Comparison of ENCODE assay signal across 9 cellular contexts in the genomic region with DNA sequence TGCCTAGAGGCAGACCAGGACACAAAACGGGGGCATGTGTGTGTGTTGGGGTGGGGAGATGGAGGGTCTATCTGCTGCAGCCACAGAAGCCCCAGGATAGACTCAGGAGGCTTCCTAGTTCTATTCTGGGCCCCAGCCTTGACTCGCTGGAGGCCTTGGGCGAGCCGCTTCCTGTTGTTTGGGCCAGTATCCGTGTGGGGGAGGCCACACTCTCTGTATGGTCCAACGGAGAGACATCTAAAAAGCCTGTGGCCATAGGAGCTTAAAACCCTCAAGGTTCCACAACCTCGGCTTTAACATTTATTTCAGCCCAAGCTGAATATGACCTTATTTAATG. TPM values are rescaled to one million over a fixed set of nuclear protein-coding genes. Genes with fewer than 3 reads are reported as not detected.
A peak's percentile ranks its signal among the peaks of the same experiment; 100 is the strongest.
DNase-seq lines count a peak whose midpoint lies in the region; ATAC-seq and TF ChIP-seq lines count a peak whose summit lies in the region.
"Had no signal": no experiment of that assay in that cellular context is flagged by ENCODE, and none has a peak within 500 bp of the region (broad histone marks: within the 10 kb centered on the region; RNA-seq: fewer than 3 reads in every experiment).

No MANE protein-coding gene starts in this region.

- H3K79me2 ChIP-seq in smooth muscle cell (ENCODE audit: low read depth): no peaks in the 10 kb centered on the region

- no peak for TF ChIP-seq POLR2A in stomach (IDR thresholded peaks at IDR 0.05)

- H3K36me3 ChIP-seq in stomach: no peaks in the 10 kb centered on the region
- H3K36me3 ChIP-seq in smooth muscle cell (ENCODE audit: low read depth): no peaks in the 10 kb centered on the region

- peak; percentile 92 for DNase-seq in NOMO-1 (lab: John Stamatoyannopoulos, UW; ENCODE audit: unreplicated experiment in 2 of 2)
- no peak for DNase-seq in foreskin keratinocyte
- no peak for DNase-seq in stomach
- no peak for DNase-seq in osteocyte (ENCODE audit: extremely low spot score, unreplicated experiment)
- DNase-seq in smooth muscle cell (lab: John Stamatoyannopoulos, UW; ENCODE audit: unreplicated experiment): no peak
- no peak for DNase-seq in T-cell
- DNase-seq: stimulated activated CD4-positive, alpha-beta T cell treated with anti-CD3 and anti-CD28 coated beads, Interleukin-12 subunit alpha, Interleukin-12 subunit beta, amount 100 ng/mL, for 4 hours had no signal

- no peaks in the 10 kb centered on the region for H4K20me1 ChIP-seq in smooth muscle cell (ENCODE audit: low read depth)

- H3K27ac Mint-ChIP-seq in osteocyte (ENCODE audit: unreplicated experiment) (no peak overlapping the region), T-cell (peak overlapping the region in 1 of 2 donors; percentile 55)
- H3K27ac Mint-ChIP-seq: activated naive CD8-positive, alpha-beta T cell had no signal

- no peaks in the 10 kb centered on the region for H3K36me3 Mint-ChIP-seq in osteocyte (ENCODE audit: unreplicated experiment)
- H3K36me3 Mint-ChIP-seq in T-cell: no peaks in the 10 kb centered on the region
- H3K36me3 Mint-ChIP-seq: activated naive CD8-positive, alpha-beta T cell had no signal

- H3K9me3 Mint-ChIP-seq in osteocyte (ENCODE audit: unreplicated experiment) (no peaks in the 10 kb centered on the region), T-cell (no peaks in the 10 kb centered on the region)

- H3K27ac ChIP-seq in foreskin keratinocyte (peak overlapping the region; percentile 58), stomach (peak overlapping the region in 4 of 5 donors; percentile 0 to 64 (median 48)), smooth muscle cell (ENCODE audit: low read depth) (no peak overlapping the region)

- intact Hi-C loops in stomach (cut with DNase I; ENCODE audit: low total_unique reads): loop anchor here (5.0 kb wide), 1 partner anchor 119 kb away; no protein-coding TSS in a partner anchor

- H3K4me1 ChIP-seq in foreskin keratinocyte (peaks cover 15% of the 10 kb centered on the region), stomach (peaks cover 0 to 20% (median 10%) of the 10 kb centered on the region in 4 donors), smooth muscle cell (ENCODE audit: low read depth) (no peaks in the 10 kb centered on the region)

- H3K9me3 ChIP-seq in stomach (no peaks in the 10 kb centered on the region), smooth muscle cell (replicated peaks; ENCODE audit: low read depth) (no peaks in the 10 kb centered on the region)

- TF ChIP-seq CTCF in foreskin keratinocyte (conservative IDR thresholded peaks at IDR 0.05): no peak
- TF ChIP-seq CTCF in stomach (IDR thresholded peaks at IDR 0.05): no peak
- no peak for TF ChIP-seq CTCF in osteocyte (IDR thresholded peaks at IDR 0.05)
- TF ChIP-seq CTCF in smooth muscle cell (IDR thresholded peaks at IDR 0.05; ENCODE audit: borderline replicate concordance, insufficient read depth, poor library complexity, severe bottlenecking): no peak

- H2AFZ ChIP-seq in smooth muscle cell (ENCODE audit: low read depth): no peak overlapping the region

- ATAC-seq in GM19438 (IDR thresholded peaks at IDR 0.05; ENCODE audit: low read depth, unreplicated experiment) (peak; percentile 61), foreskin keratinocyte (no peak), T-cell (replicated peaks in 1 of 4) (no peak)

- no peak overlapping the region for H3K4me2 ChIP-seq in smooth muscle cell

- H3K4me3 Mint-ChIP-seq in osteocyte (ENCODE audit: unreplicated experiment): no peak overlapping the region
- no peak overlapping the region for H3K4me3 Mint-ChIP-seq in T-cell
- H3K4me3 Mint-ChIP-seq: activated naive CD8-positive, alpha-beta T cell had no signal

- H3K4me1 Mint-ChIP-seq in osteocyte (ENCODE audit: unreplicated experiment) (peaks cover 2% of the 10 kb centered on the region), T-cell (peaks cover 0 to 9% (median 1%) of the 10 kb centered on the region in 3 donors)

- no peak overlapping the region for H3K9ac ChIP-seq in smooth muscle cell (ENCODE audit: low read depth)

- H3K27me3 ChIP-seq in foreskin keratinocyte (no peaks in the 10 kb centered on the region), stomach (no peaks in the 10 kb centered on the region), smooth muscle cell (ENCODE audit: low read depth) (no peaks in the 10 kb centered on the region)

- H3K4me3 ChIP-seq in stomach (no peak overlapping the region), smooth muscle cell (no peak overlapping the region)

- WGBS in stomach, 5 donors: 51 to 77% (median 74%) methylated on average over 6 to 7 of the region's 7 CpGs
- 87% methylated on average over 7 of the region's 7 CpGs for WGBS in smooth muscle cell (ENCODE audit: low lambda C conversion rate)

- TF ChIP-seq EP300 in stomach (IDR thresholded peaks at IDR 0.05): no peak

- no peaks in the 10 kb centered on the region for H3F3A ChIP-seq in smooth muscle cell (ENCODE audit: low read depth)

- POLR2A ChIA-PET in T-cell (lab: Charles Lee): no interaction called here

- CTCF ChIA-PET in T-cell (lab: Charles Lee): interaction anchor here (0.9 to 2.7 kb wide), 3 partner anchors 120 to 189 kb away, joined by 3 to 8 read pairs (median 4); no protein-coding TSS in a partner anchor

- no peaks in the 10 kb centered on the region for H3K27me3 Mint-ChIP-seq in osteocyte (ENCODE audit: unreplicated experiment)
- no peaks in the 10 kb centered on the region for H3K27me3 Mint-ChIP-seq in T-cell
- H3K27me3 Mint-ChIP-seq: activated naive CD8-positive, alpha-beta T cell had no signal

RNA-seq across cellular contexts. Expression of a gene that starts 32.8 kb away (rescaled TPM):
- total RNA-seq in foreskin keratinocyte (21.9 and 26.6 TPM in 2 replicates), stomach (10 to 100 TPM in 1 of 5 donors, 1 to 10 TPM in 3, not detected in 1; 1.8 to 23.2 (median 3.5) TPM), osteocyte (4.9 and 5.1 TPM in 2 replicates), smooth muscle cell (1.8 and 3.2 TPM in 2 replicates), T-cell (1 to 10 TPM in 3 of 5 donors, under 1 TPM in 2; 0.91 to 1.9 (median 1.7) TPM)
- polyA plus RNA-seq in foreskin keratinocyte (29.6 and 36.5 TPM in 2 replicates), stomach (1 to 10 TPM; 3.0 to 4.4 (median 3.5) TPM), smooth muscle cell (7.6 and 7.9 TPM in 2 replicates)

Comparison
In these comparisons a context has a peak if more than half of its experiments do, and no peak if none do; other contexts are left out.
1. DNase-seq: peak in NOMO-1 (2 of 2); none in foreskin keratinocyte (0 of 2), stomach (single experiment), osteocyte (single experiment), smooth muscle cell (single experiment) and T-cell (0 of 34).